21 cellular contexts compared by ENCODE assay signal in the genomic region with DNA sequence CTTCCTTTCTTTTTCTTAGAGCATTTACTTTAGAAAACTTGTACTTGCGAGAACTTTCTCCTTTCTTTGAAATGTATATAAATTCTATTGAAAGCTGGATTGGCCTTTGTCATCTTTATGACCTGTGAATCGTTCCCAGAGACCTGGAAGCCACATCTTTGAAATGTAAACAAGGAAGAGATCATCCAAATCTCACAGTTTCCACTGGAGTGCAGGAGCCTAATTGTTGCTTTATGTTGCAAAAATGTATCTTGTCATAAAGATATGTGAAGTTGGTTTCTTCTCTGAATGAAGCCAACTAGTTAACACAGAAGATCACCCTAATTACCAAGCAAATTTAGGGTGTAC.
"Had no signal": no experiment of that assay in that cellular context is flagged by ENCODE, and none has a peak within 500 bp of the region (broad histone marks: within the 10 kb centered on the region; RNA-seq: fewer than 3 reads in every experiment).

No MANE protein-coding gene starts in this region.

- ATAC-seq: activated CD4-positive, alpha-beta T cell treated with anti-CD3 and anti-CD28 coated beads for 36 hours; left colon; stimulated activated effector memory CD8-positive, alpha-beta T cell treated with anti-CD3 and anti-CD28 coated beads, Interleukin-12 subunit alpha, Interleukin-12 subunit beta, amount 100 ng/mL, for 72 hours had no signal

- H3K9me3 Mint-ChIP-seq: activated B cell treated with CpG ODN at 0.5 μM for 24 hours; activated naive CD4-positive, alpha-beta T cell treated with anti-CD3 and anti-CD28 coated beads for 36 hours; memory B cell; stimulated activated effector memory CD8-positive, alpha-beta T cell treated with anti-CD3 and anti-CD28 coated beads, Interleukin-12 subunit alpha, Interleukin-12 subunit beta, amount 100 ng/mL, for 72 hours had no signal

- H3K4me3 ChIP-seq: coronary artery, stomach, suprapubic skin, tibial nerve had no signal

- H3K27me3 Mint-ChIP-seq: activated B cell treated with CpG ODN at 0.5 μM for 24 hours; activated CD4-positive, alpha-beta T cell treated with anti-CD3 and anti-CD28 coated beads for 36 hours; activated naive CD8-positive, alpha-beta T cell treated with anti-CD3 and anti-CD28 coated beads, Interleukin-2, amount 10 ng/mL, durations not matched to agents 7 days and 5 days; memory B cell had no signal

- H3K4me1 ChIP-seq: stomach, suprapubic skin, tibial nerve had no signal

- FAIRE-seq: bronchial epithelial cell, keratinocyte, small intestine had no signal

- H3K27ac Mint-ChIP-seq: activated B cell treated with CpG ODN at 0.5 μM for 24 hours; activated CD4-positive, alpha-beta T cell treated with anti-CD3 and anti-CD28 coated beads for 36 hours; activated naive CD4-positive, alpha-beta T cell treated with anti-CD3 and anti-CD28 coated beads for 36 hours; activated naive CD8-positive, alpha-beta T cell treated with anti-CD3 and anti-CD28 coated beads, Interleukin-2, amount 10 ng/mL, durations not matched to agents 7 days and 5 days; memory B cell; nephron; stimulated activated effector memory CD8-positive, alpha-beta T cell treated with anti-CD3 and anti-CD28 coated beads, Interleukin-12 subunit alpha, Interleukin-12 subunit beta, amount 100 ng/mL, for 72 hours had no signal

- H3K27me3 ChIP-seq: stomach, suprapubic skin, tibial nerve had no signal

- H3K4me3 Mint-ChIP-seq: activated B cell treated with CpG ODN at 0.5 μM for 24 hours; activated CD4-positive, alpha-beta T cell treated with anti-CD3 and anti-CD28 coated beads for 36 hours; activated naive CD4-positive, alpha-beta T cell treated with anti-CD3 and anti-CD28 coated beads for 36 hours; activated naive CD8-positive, alpha-beta T cell treated with anti-CD3 and anti-CD28 coated beads, Interleukin-2, amount 10 ng/mL, durations not matched to agents 7 days and 5 days; memory B cell; nephron; stimulated activated effector memory CD8-positive, alpha-beta T cell treated with anti-CD3 and anti-CD28 coated beads, Interleukin-12 subunit alpha, Interleukin-12 subunit beta, amount 100 ng/mL, for 72 hours had no signal

- H3K27ac ChIP-seq: coronary artery, epithelial cell of prostate, stomach, suprapubic skin, tibial nerve had no signal

- H3K9me3 ChIP-seq: stomach, suprapubic skin, tibial nerve had no signal

- DNase-seq: activated B cell treated with CpG ODN at 0.5 μM for 24 hours; activated CD4-positive, alpha-beta T cell treated with anti-CD3 and anti-CD28 coated beads for 36 hours; activated CD4-positive, alpha-beta T cell treated with anti-CD3 and anti-CD28 coated beads, Interleukin-2, amount 50 U/mL, for 4 hours; activated naive CD4-positive, alpha-beta T cell treated with anti-CD3 and anti-CD28 coated beads for 36 hours; activated naive CD8-positive, alpha-beta T cell treated with anti-CD3 and anti-CD28 coated beads, Interleukin-2, amount 10 ng/mL, durations not matched to agents 7 days and 5 days; activated T-cell treated with anti-CD3 and anti-CD28 coated beads, Interleukin-2, amount 50 U/mL, for 48 hours; amniotic stem cell; left colon; small intestine; stimulated activated CD4-positive, alpha-beta T cell treated with anti-CD3 and anti-CD28 coated beads, Interleukin-2, amount 100 ng/mL, for 24 hours; stomach; T1000 had no signal

- H3K36me3 ChIP-seq: stomach, suprapubic skin, tibial nerve had no signal
